25 cellular contexts compared by ENCODE assay signal in genomic region chr4:186146443-186146842, GRCh38. TPM values are rescaled to one million over a fixed set of nuclear protein-coding genes. Genes with fewer than 3 reads are reported as not detected.
DNase-seq lines count a peak whose midpoint lies in the region; ATAC-seq and TF ChIP-seq lines count a peak whose summit lies in the region.
"Had no signal": no experiment of that assay in that cellular context is flagged by ENCODE, and none has a peak within 500 bp of the region (broad histone marks: within the 10 kb centered on the region; RNA-seq: fewer than 3 reads in every experiment).

No MANE protein-coding gene starts in this region.

- H3K27me3 ChIP-seq in GM23338 (ENCODE audit: insufficient read depth) = peaks cover 39% of the 10 kb centered on the region
- no peaks in the 10 kb centered on the region; the same call in 1 of the 2 replicates for H3K27me3 ChIP-seq in BE2C

- peaks cover 7% of the 10 kb centered on the region; the same call in 1 of the 2 replicates for H3F3A ChIP-seq in GM23338 (replicated peaks; ENCODE audit: low read depth)

- TF ChIP-seq CTCF in GM23338 (conservative IDR thresholded peaks at IDR 0.05; ENCODE audit: low read depth in 2 of 2) (no peak), nephron (IDR thresholded peaks at IDR 0.05; ENCODE audit: unreplicated experiment in 3 of 3) (no peak), BE2C (IDR thresholded peaks at IDR 0.05; ENCODE audit: low read depth, low read length) (no peak)

- H3K27ac Mint-ChIP-seq in GM23338 = no peak overlapping the region
- peak overlapping the region; percentile 53 to 90 (median 66) for H3K27ac Mint-ChIP-seq in nephron
- H3K27ac Mint-ChIP-seq: B cell; CD4-positive, CD25-positive, alpha-beta regulatory T cell; T-helper 17 cell had no signal

- peak overlapping the region; percentile 14 for H3K4me3 ChIP-seq in GM23338
- no peak overlapping the region for H3K4me3 ChIP-seq in BE2C (ENCODE audit: low read depth, low read length)
- H3K4me3 ChIP-seq: GM23248, SJSA1 had no signal

- H3K79me2 ChIP-seq in GM23338 (replicated peaks; ENCODE audit: insufficient read depth) = no peaks in the 10 kb centered on the region

- H3K36me3 ChIP-seq in GM23338 (ENCODE audit: insufficient read depth) = no peaks in the 10 kb centered on the region
- no peaks in the 10 kb centered on the region for H3K36me3 ChIP-seq in BE2C
- H3K36me3 ChIP-seq: SJSA1 had no signal

- H4K20me1 ChIP-seq in GM23338 (replicated peaks; ENCODE audit: insufficient read depth) = no peaks in the 10 kb centered on the region

- H3K4me2 ChIP-seq in GM23338 = peak overlapping the region; percentile 16

- no peak overlapping the region for H2AFZ ChIP-seq in GM23338
- H2AFZ ChIP-seq: GM23248 had no signal

- in situ Hi-C loops in ACHN (cut with HindIII; ENCODE audit: low pct_ligation_motif_present, low pct_unique_long_range_greater_than_20kb, low sequenced_read_pairs) = no loop called here

- DNase-seq in ACHN = peak; percentile 10
- DNase-seq in GM23338 (ENCODE audit: low spot score) = no peak
- peak; percentile 8 for DNase-seq in cerebellar cortex (ENCODE audit: low spot score)
- no peak for DNase-seq in BE2C
- DNase-seq in HK-2 (ENCODE audit: unreplicated experiment) = no peak
- DNase-seq: CD4-positive, CD25-positive, alpha-beta regulatory T cell; COR-L47; DMS153; EL; GM23248; KG1; MV-4-11; NCI-H1417; NCI-H187; NCI-H345; NCI-H524 treated with DMSO at 0.1 percent for 48 hours; T-helper 17 cell had no signal

- H3K4me3 Mint-ChIP-seq in GM23338 (no peak overlapping the region), nephron (peak overlapping the region; percentile 54 to 95 (median 95))
- H3K4me3 Mint-ChIP-seq: B cell; CD4-positive, CD25-positive, alpha-beta regulatory T cell had no signal

- H3K36me3 Mint-ChIP-seq in GM23338 (ENCODE audit: low read depth) = 0 out of 3 replicates have a peak, but pooled peaks cover 2% of the 10 kb centered on the region
- no peaks in the 10 kb centered on the region for H3K36me3 Mint-ChIP-seq in nephron (ENCODE audit: low read depth)
- H3K36me3 Mint-ChIP-seq: CD4-positive, CD25-positive, alpha-beta regulatory T cell had no signal

- H3K9me3 Mint-ChIP-seq in GM23338 (no peaks in the 10 kb centered on the region), nephron (no peaks in the 10 kb centered on the region)

- ATAC-seq in GM23338 (no peak), GM21786 (IDR thresholded peaks at IDR 0.05; ENCODE audit: unreplicated experiment) (no peak), GM19023 (IDR thresholded peaks at IDR 0.05; ENCODE audit: unreplicated experiment) (no peak)
- ATAC-seq: HepG2, Panc1, T-helper 17 cell had no signal

- H3K4me1 ChIP-seq in GM23338 (ENCODE audit: insufficient read depth) (peaks cover 35% of the 10 kb centered on the region), BE2C (no peaks in the 10 kb centered on the region)

- H3K27me3 Mint-ChIP-seq in GM23338 (ENCODE audit: insufficient read depth, low read depth, poor library complexity) = peaks cover 19% of the 10 kb centered on the region
- peaks cover 15% of the 10 kb centered on the region for H3K27me3 Mint-ChIP-seq in nephron (ENCODE audit: low read depth)

- no peaks in the 10 kb centered on the region for H3K9me3 ChIP-seq in BE2C
- H3K9me3 ChIP-seq: SJSA1 had no signal

- no peaks in the 10 kb centered on the region for H3K9me2 ChIP-seq in GM23338 (ENCODE audit: insufficient read depth)

- no peak overlapping the region for H3K27ac ChIP-seq in GM23338 (ENCODE audit: low read depth)
- H3K27ac ChIP-seq: 22Rv1, GM23248, SJSA1 had no signal

- H3K4me1 Mint-ChIP-seq in GM23338 (peaks cover 32% of the 10 kb centered on the region), nephron (peaks cover 13% of the 10 kb centered on the region)

TF ChIP-seq in GM23338, 12 proteins besides CTCF, POLR2A, EP300 and RAD21 (continues in another document):
- TF ChIP-seq NANOG (IDR thresholded peaks at IDR 0.05; ENCODE audit: borderline replicate concordance) (no peak), POLR2AphosphoS5 (IDR thresholded peaks at IDR 0.05; ENCODE audit: low read depth) (no peak), CREB1 (CRISPR knock-in tag; IDR thresholded peaks at IDR 0.05; ENCODE audit: low read depth) (no peak), ZNF114 (CRISPR knock-in tag; IDR thresholded peaks at IDR 0.05) (no peak), ZNF331 (CRISPR knock-in tag; IDR thresholded peaks at IDR 0.05; ENCODE audit: low read depth) (no peak), STAT1 (IDR thresholded peaks at IDR 0.05; ENCODE audit: unreplicated experiment) (no peak), JUNB (IDR thresholded peaks at IDR 0.05; ENCODE audit: unreplicated experiment) (no peak), REST (IDR thresholded peaks at IDR 0.05; ENCODE audit: unreplicated experiment) (no peak), EZH2 (IDR thresholded peaks at IDR 0.05; ENCODE audit: low read depth, unreplicated experiment) (no peak), EZH2phosphoT487 (IDR thresholded peaks at IDR 0.05; ENCODE audit: unreplicated experiment) (no peak), ETS1 (IDR thresholded peaks at IDR 0.05) (no peak)

RNA-seq across cellular contexts. Expression of gene FAM149A, which starts 41.9 kb away (rescaled TPM):
- 13.3 and 22.5 TPM in 2 replicates for total RNA-seq in GM23338 (2014; rRNA removed; shearing (Covaris generic))
- 10.8 and 11.6 TPM in 2 replicates for polyA plus RNA-seq in GM23338 (2016; fragmentation: Nextera tagmentation; extraction: Ambion mirVana)
- 0.85 TPM for polyA plus RNA-seq in BE2C (2012; ENCODE audit: insufficient read depth, insufficient read length, low read depth)
- total RNA-seq: B cell, HepG2 had no signal
- polyA plus RNA-seq: HepG2 had no signal

RNA-seq across cellular contexts. Expression of gene CYP4V2, which starts 44.9 kb away (rescaled TPM):
- total RNA-seq in GM23338 (2014; rRNA removed; shearing (Covaris generic)) = 3.1 and 3.4 TPM in 2 replicates
- polyA plus RNA-seq in GM23338 (2016; fragmentation: Nextera tagmentation; extraction: Ambion mirVana) = 1.4 and 1.5 TPM in 2 replicates
- polyA plus RNA-seq in BE2C (2012; ENCODE audit: insufficient read depth, insufficient read length, low read depth) = 1.3 TPM

Comparison
In these comparisons a context has a peak if more than half of its experiments do, and no peak if none do; other contexts are left out.
1. DNase-seq: peak in ACHN (single experiment) and cerebellar cortex (single experiment); none in GM23338 (single experiment), BE2C (single experiment) and HK-2 (single experiment).